In the genomic region with DNA sequence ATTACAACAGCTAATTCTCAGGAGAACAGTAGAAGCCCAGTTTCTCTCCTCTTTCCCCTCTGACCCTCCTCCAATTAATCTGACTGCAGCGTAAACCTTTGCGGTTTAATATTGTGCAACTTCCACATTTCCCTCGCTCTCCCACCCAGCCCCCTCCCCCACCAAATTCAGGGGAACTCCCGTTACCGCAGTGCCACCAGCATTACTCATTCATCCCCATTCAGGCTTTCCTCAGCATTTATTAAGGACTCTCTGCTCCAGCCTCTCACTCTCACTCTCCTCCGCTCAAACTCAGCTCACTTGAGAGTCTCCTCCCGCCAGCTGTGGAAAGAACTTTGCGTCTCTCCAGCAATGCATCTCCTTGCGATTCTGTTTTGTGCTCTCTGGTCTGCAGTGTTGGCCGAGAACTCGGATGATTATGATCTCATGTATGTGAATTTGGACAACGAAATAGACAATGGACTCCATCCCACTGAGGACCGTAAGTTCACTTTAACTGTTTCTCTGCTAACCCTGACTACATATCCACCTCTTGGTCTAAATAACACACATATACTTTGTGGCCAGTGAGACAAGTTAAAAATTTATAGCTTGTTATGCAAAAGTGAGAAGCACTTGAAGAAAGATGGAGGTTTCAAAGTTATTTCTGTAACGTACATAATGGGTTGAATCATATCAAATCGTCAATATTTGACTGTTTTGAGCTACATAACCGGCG, we compare ENCODE assay signal across 8 cellular contexts. TPM values are rescaled to one million over a fixed set of nuclear protein-coding genes. Genes with fewer than 3 reads are reported as not detected.
DNase-seq lines count a peak whose midpoint lies in the region; ATAC-seq, FAIRE-seq and TF ChIP-seq lines count a peak whose summit lies in the region.

A gene (plus strand): TSS at position 268 of the 718 bp plus-strand sequence. CDS start 84 bp downstream, at position 352.

- ATAC-seq in activated T-cell treated with anti-CD3 and anti-CD28 coated beads, Interleukin-2, amount 50 U/mL, for 72 hours (replicated peaks in 1 of 2) = peak in 1 of 2 donors; percentile 29
- ATAC-seq in HG02938 (IDR thresholded peaks at IDR 0.05; ENCODE audit: unreplicated experiment) = no peak

- H3K36me3 ChIP-seq in ovary = no peaks in the 10 kb centered on the region

- TF ChIP-seq EP300 in ovary (IDR thresholded peaks at IDR 0.05) = no peak

- TF ChIP-seq POLR2A in ovary (IDR thresholded peaks at IDR 0.05) (no peak), GM12892 (IDR thresholded peaks at IDR 0.05; ENCODE audit: low read depth, low read length) (no peak)

- no peaks in the 10 kb centered on the region for H3K9me3 ChIP-seq in ovary

- peaks cover 2% of the 10 kb centered on the region for H3K4me1 ChIP-seq in ovary (ENCODE audit: insufficient read depth)

- H3K27ac ChIP-seq in HL-60 (replicated peaks) = peak within 1 kb of the TSS; percentile 44
- no peak within 1 kb of the TSS for H3K27ac ChIP-seq in ovary

- no peaks in the 10 kb centered on the region for H3K36me3 Mint-ChIP-seq in activated T-cell treated with anti-CD3 and anti-CD28 coated beads, Interleukin-2, amount 50 U/mL, for 72 hours (ENCODE audit: insufficient read depth in 2 of 2)

- peak within 1 kb of the TSS; percentile 63 for H3K4me3 ChIP-seq in HL-60 (replicated peaks; ENCODE audit: insufficient read depth, low read length)
- peak within 1 kb of the TSS; percentile 27 for H3K4me3 ChIP-seq in ovary

- TF ChIP-seq CTCF in HL-60 (IDR thresholded peaks at IDR 0.05; ENCODE audit: insufficient read depth, low read length) (no peak), ovary (IDR thresholded peaks at IDR 0.05) (no peak)

- FAIRE-seq in GM12892 (lab: Jason Lieb, UNC) = no peak

- no peaks in the 10 kb centered on the region for H3K9me3 Mint-ChIP-seq in activated T-cell treated with anti-CD3 and anti-CD28 coated beads, Interleukin-2, amount 50 U/mL, for 72 hours

- DNase-seq in Ammon's horn (ENCODE audit: low spot score) (peak; percentile 14), HL-60 (ENCODE audit: low read depth in 1 of 2, low spot score in 1 of 2) (peak; percentile 84 to 88), glomerular visceral epithelial cell (ENCODE audit: extremely low spot score) (peak; percentile 85), ovary (peak in 1 of 5 donors; percentile 28), GM12892 (ENCODE audit: insufficient read length) (no peak), HUDEP-2 (lab: John Stamatoyannopoulos, UW; ENCODE audit: unreplicated experiment in 76 of 76) (no peak)
- DNase-seq in activated T-cell treated with anti-CD3 and anti-CD28 coated beads, Interleukin-2, amount 50 U/mL, for 72 hours = no peak

- H3K4me1 Mint-ChIP-seq in activated T-cell treated with anti-CD3 and anti-CD28 coated beads, Interleukin-2, amount 50 U/mL, for 72 hours (ENCODE audit: low read depth) = peaks cover 14% of the 10 kb centered on the region

- H3K27me3 ChIP-seq in HL-60 (ENCODE audit: insufficient read depth, poor library complexity, severe bottlenecking) = no peaks in the 10 kb centered on the region
- H3K27me3 ChIP-seq in ovary = no peaks in the 10 kb centered on the region

- 2 to 3% (median 3%) methylated on average over 17 of the region's 17 CpGs for WGBS in ovary, 3 donors

- intact Hi-C loops in ovary (cut with DNase I) = no loop called here

- peaks cover 34% of the 10 kb centered on the region for H3K27me3 Mint-ChIP-seq in activated T-cell treated with anti-CD3 and anti-CD28 coated beads, Interleukin-2, amount 50 U/mL, for 72 hours (ENCODE audit: low read depth)

- no peak within 1 kb of the TSS for H3K27ac Mint-ChIP-seq in activated T-cell treated with anti-CD3 and anti-CD28 coated beads, Interleukin-2, amount 50 U/mL, for 72 hours

- peak within 1 kb of the TSS; percentile 67 to 72 for H3K4me3 Mint-ChIP-seq in activated T-cell treated with anti-CD3 and anti-CD28 coated beads, Interleukin-2, amount 50 U/mL, for 72 hours

RNA-seq across cellular contexts. Expression of the gene that starts here (rescaled TPM):
- total RNA-seq in activated T-cell treated with anti-CD3 and anti-CD28 coated beads, Interleukin-2, amount 50 U/mL, for 72 hours = under 1 TPM; 0.56 to 0.65 TPM
- 1 to 10 TPM in 5 of 7 donors, under 1 TPM in 1, not detected in 1; 0.61 to 2.3 (median 1.6) TPM for total RNA-seq in ovary
- polyA plus RNA-seq in ovary = 1 to 10 TPM; 2.9 to 3.0 TPM
- polyA plus RNA-seq in GM12892 (2012; ENCODE audit: missing spikeins) = not detected

Comparison
In these comparisons a context has a peak if more than half of its experiments do, and no peak if none do; other contexts are left out.
1. DNase-seq: peak in Ammon's horn (single experiment), HL-60 (2 of 2) and glomerular visceral epithelial cell (single experiment); none in activated T-cell treated with anti-CD3 and anti-CD28 coated beads, Interleukin-2, amount 50 U/mL, for 72 hours (0 of 2), GM12892 (single experiment) and HUDEP-2 (0 of 76).